ENCODE assay signal across 8 cellular contexts in genomic region chr1:85612704-85613361, GRCh38. TPM values are rescaled to one million over a fixed set of nuclear protein-coding genes. Genes with fewer than 3 reads are reported as not detected.
DNase-seq lines count a peak whose midpoint lies in the region; ATAC-seq and TF ChIP-seq lines count a peak whose summit lies in the region.

No MANE protein-coding gene starts in this region.

- BruUV-seq in PC-3 (replicated peaks; lab: Mats Ljungman, UMichigan): no TSS peak

- DNase-seq in PC-3 (peak; percentile 72), fibroblast of villous mesenchyme (ENCODE audit: low read depth) (peak; percentile 92), NCI-H2171 (lab: John Stamatoyannopoulos, UW) (no peak)
- DNase-seq in central memory CD4-positive, alpha-beta T cell: no peak

- H3K9ac ChIP-seq in PC-3 (ENCODE audit: low read length) (0 out of 2 replicates have a peak overlapping the region, but pooled peaks have one; percentile 2), skeletal muscle tissue (ENCODE audit: low read depth in 1 of 3, low read length in 3 of 3) (peak overlapping the region in 2 of 3 donors; percentile 20 to 40)

- peak overlapping the region; percentile 5; the same call in 1 of the 2 replicates for H2AFZ ChIP-seq in PC-3 (ENCODE audit: low read length)

- H4K20me1 ChIP-seq in PC-3 (ENCODE audit: low read length): no peaks in the 10 kb centered on the region

- H3K4me1 ChIP-seq in PC-3 (ENCODE audit: insufficient read depth, low read length) (peaks cover 49% of the 10 kb centered on the region), skeletal muscle tissue (ENCODE audit: control insufficient read depth in 3 of 3, insufficient read depth in 3 of 3, low read length in 3 of 3) (peaks cover 16 to 24% (median 20%) of the 10 kb centered on the region in 3 donors)

- peak; percentile 60 for TF ChIP-seq CTCF in PC-3 (conservative IDR thresholded peaks at IDR 0.05; ENCODE audit: low read depth, low read length)
- TF ChIP-seq CTCF in fibroblast of villous mesenchyme (IDR thresholded peaks at IDR 0.05; ENCODE audit: insufficient read depth, low read depth, low read length): peak; percentile 75

- H3K9me3 ChIP-seq in PC-3 (ENCODE audit: low read length) (no peaks in the 10 kb centered on the region), skeletal muscle tissue (ENCODE audit: control insufficient read depth in 3 of 3, low read length in 3 of 3) (no peaks in the 10 kb centered on the region)

- intact Hi-C loops in PC-3 (cut with micrococcal nuclease): loop anchor here (2.0 kb wide), 1 partner anchor 80 kb away; no protein-coding TSS in a partner anchor

- H3K4me2 ChIP-seq in PC-3 (ENCODE audit: low read length): peak overlapping the region; percentile 30

- no peaks in the 10 kb centered on the region for H3K36me3 ChIP-seq in PC-3 (ENCODE audit: low read depth, low read length)
- no peaks in the 10 kb centered on the region for H3K36me3 ChIP-seq in skeletal muscle tissue (ENCODE audit: control insufficient read depth in 3 of 3, insufficient read depth in 3 of 3, low read length in 3 of 3)

- H3K4me3 ChIP-seq in PC-3 (ENCODE audit: low read length) (no peak overlapping the region), fibroblast of villous mesenchyme (ENCODE audit: low read depth, low read length) (peak overlapping the region; percentile 5), skeletal muscle tissue (ENCODE audit: low read length in 3 of 3) (peak overlapping the region in 1 of 3 donors; percentile 25)

- no peaks in the 10 kb centered on the region for H3K79me2 ChIP-seq in PC-3 (ENCODE audit: low read length)

- H3K9me2 ChIP-seq in PC-3 (replicated peaks; ENCODE audit: low read length): no peaks in the 10 kb centered on the region

- H3K27ac ChIP-seq in PC-3 (ENCODE audit: low read length): peak overlapping the region; percentile 73
- peak overlapping the region; percentile 68 for H3K27ac ChIP-seq in skeletal muscle tissue (ENCODE audit: low read depth, low read length)

- POLR2A ChIA-PET in PC-3 (lab: Charles Lee; ENCODE audit: unreplicated experiment): interaction anchor here (0.7 to 1.3 kb wide), 2 partner anchors 81 to 1535 kb away, joined by 3 to 4 read pairs; no protein-coding TSS in a partner anchor

- H3F3A ChIP-seq in PC-3 (ENCODE audit: low read length, unreplicated experiment): no peaks in the 10 kb centered on the region

- H3K27me3 ChIP-seq in PC-3 (ENCODE audit: low read length): no peaks in the 10 kb centered on the region
- H3K27me3 ChIP-seq in skeletal muscle tissue (ENCODE audit: control insufficient read depth in 3 of 3, insufficient read depth in 3 of 3, low read length in 3 of 3): no peaks in the 10 kb centered on the region

- CTCF ChIA-PET in PC-3 (lab: Charles Lee): interaction anchor here (1.0 to 1.1 kb wide), 2 partner anchors 80 to 237 kb away, joined by 4 to 9 read pairs; no protein-coding TSS in a partner anchor

- ATAC-seq in GM18867 (IDR thresholded peaks at IDR 0.05; ENCODE audit: unreplicated experiment): peak; percentile 56
- ATAC-seq in PC-3: peak; percentile 51
- no peak for ATAC-seq in HG03139 (IDR thresholded peaks at IDR 0.05; ENCODE audit: unreplicated experiment)
- no peak for ATAC-seq in HG02610 (IDR thresholded peaks at IDR 0.05; ENCODE audit: unreplicated experiment)

RNA-seq across cellular contexts. Expression of gene CCN1, which starts 32.3 kb away (rescaled TPM):
- total RNA-seq in PC-3 (2014; rRNA removed) (85.4 and 123 TPM in 2 replicates), fibroblast of villous mesenchyme (149 and 163 TPM in 2 replicates), skeletal muscle tissue (34.4 TPM)

Comparison
In these comparisons a context has a peak if more than half of its experiments do, and no peak if none do; other contexts are left out.
1. ATAC-seq: peak in GM18867 (single experiment) and PC-3 (single experiment); none in HG03139 (single experiment) and HG02610 (single experiment).
2. DNase-seq: peak in PC-3 (single experiment) and fibroblast of villous mesenchyme (single experiment); none in central memory CD4-positive, alpha-beta T cell (single experiment) and NCI-H2171 (single experiment).